In genomic region chr9:122888480-122888879, GRCh38 we compare ENCODE assay signal across 28 cellular contexts.
"Had no signal": no experiment of that assay in that cellular context is flagged by ENCODE, and none has a peak within 500 bp of the region (broad histone marks: within the 10 kb centered on the region; RNA-seq: fewer than 3 reads in every experiment).

No MANE protein-coding gene starts in this region.

- H3K27me3 Mint-ChIP-seq: activated naive CD4-positive, alpha-beta T cell treated with anti-CD3 and anti-CD28 coated beads, Interleukin-2, amount 50 U/mL, for 24 hours; activated T-cell treated with anti-CD3 and anti-CD28 coated beads, Interleukin-2, amount 50 U/mL, for 24 hours had no signal

- H3K27ac ChIP-seq: adrenal gland, body of pancreas, breast epithelium, RWPE1, WERI-Rb-1 had no signal

- H3K27me3 ChIP-seq: adrenal gland, body of pancreas, breast epithelium had no signal

- H3K9me3 ChIP-seq: adrenal gland, body of pancreas, breast epithelium had no signal

- H3K9me3 Mint-ChIP-seq: activated naive CD4-positive, alpha-beta T cell treated with anti-CD3 and anti-CD28 coated beads, Interleukin-2, amount 50 U/mL, for 24 hours; activated T-cell treated with anti-CD3 and anti-CD28 coated beads, Interleukin-2, amount 50 U/mL, for 24 hours; activated T-helper 2 cell treated with anti-CD3 and anti-CD28 coated beads, Interferon-gamma antibody, Interleukin-2, Interleukin-4, amounts not matched to agents 10 μg/mL and 5 μg/mL and 100 μg/mL, durations not matched to agents 14 hours and 24 hours and 36 hours had no signal

- DNase-seq: activated CD4-positive, alpha-beta T cell treated with anti-CD3 and anti-CD28 coated beads for 1 hour; activated CD4-positive, alpha-beta T cell treated with anti-CD3 and anti-CD28 coated beads for 48 hours; activated CD4-positive, alpha-beta T cell treated with anti-CD3 and anti-CD28 coated beads, Interleukin-2, amount 50 U/mL, for 4 hours; activated CD4-positive, CD25-positive, alpha-beta regulatory T cell; activated CD8-positive, alpha-beta T cell treated with anti-CD3 and anti-CD28 coated beads, Interleukin-2, amount 10 ng/mL, durations not matched to agents 7 days and 5 days; activated gamma-delta T cell; activated naive CD4-positive, alpha-beta T cell treated with Interleukin-2 at 50 U/mL for 16 hours; activated T-cell treated with anti-CD3 and anti-CD28 coated beads, Interleukin-2, amount 50 U/mL, for 24 hours; adrenal gland; body of pancreas; NCI-H1048; NCI-H1105 treated with DMSO at 0.1 percent for 48 hours; NCI-H1436; NCI-H1694; NCI-H1930; NCI-H2081 treated with DMSO at 0.1 percent for 48 hours; NCI-H226; NCI-H446 treated with DMSO at 0.1 percent for 48 hours; NCI-H524 treated with DMSO at 0.1 percent for 48 hours; PC-3; SIG-M5; T1000; WERI-Rb-1 had no signal

- H3K4me1 ChIP-seq: adrenal gland, body of pancreas, breast epithelium had no signal

- ATAC-seq: activated CD8-positive, alpha-beta T cell treated with anti-CD3 and anti-CD28 coated beads, Interleukin-2, amount 10 ng/mL, durations not matched to agents 7 days and 5 days; body of pancreas; PC-3; Right ventricle myocardium inferior had no signal

- H3K4me3 Mint-ChIP-seq: activated CD8-positive, alpha-beta T cell treated with anti-CD3 and anti-CD28 coated beads, Interleukin-2, amount 10 ng/mL, durations not matched to agents 7 days and 5 days; activated naive CD4-positive, alpha-beta T cell treated with anti-CD3 and anti-CD28 coated beads, Interleukin-2, amount 50 U/mL, for 24 hours; activated T-cell treated with anti-CD3 and anti-CD28 coated beads, Interleukin-2, amount 50 U/mL, for 24 hours had no signal

- H3K4me1 Mint-ChIP-seq: activated naive CD4-positive, alpha-beta T cell treated with anti-CD3 and anti-CD28 coated beads, Interleukin-2, amount 50 U/mL, for 24 hours had no signal

- H3K4me3 ChIP-seq: adrenal gland, body of pancreas, breast epithelium had no signal

- H3K27ac Mint-ChIP-seq: activated CD8-positive, alpha-beta T cell treated with anti-CD3 and anti-CD28 coated beads, Interleukin-2, amount 10 ng/mL, durations not matched to agents 7 days and 5 days; activated naive CD4-positive, alpha-beta T cell treated with anti-CD3 and anti-CD28 coated beads, Interleukin-2, amount 50 U/mL, for 24 hours; activated T-cell treated with anti-CD3 and anti-CD28 coated beads, Interleukin-2, amount 50 U/mL, for 24 hours; activated T-helper 2 cell treated with anti-CD3 and anti-CD28 coated beads, Interferon-gamma antibody, Interleukin-2, Interleukin-4, amounts not matched to agents 10 μg/mL and 5 μg/mL and 100 μg/mL, durations not matched to agents 14 hours and 24 hours and 36 hours had no signal
